Comparison of ENCODE assay signal across 20 cellular contexts in the genomic region with DNA sequence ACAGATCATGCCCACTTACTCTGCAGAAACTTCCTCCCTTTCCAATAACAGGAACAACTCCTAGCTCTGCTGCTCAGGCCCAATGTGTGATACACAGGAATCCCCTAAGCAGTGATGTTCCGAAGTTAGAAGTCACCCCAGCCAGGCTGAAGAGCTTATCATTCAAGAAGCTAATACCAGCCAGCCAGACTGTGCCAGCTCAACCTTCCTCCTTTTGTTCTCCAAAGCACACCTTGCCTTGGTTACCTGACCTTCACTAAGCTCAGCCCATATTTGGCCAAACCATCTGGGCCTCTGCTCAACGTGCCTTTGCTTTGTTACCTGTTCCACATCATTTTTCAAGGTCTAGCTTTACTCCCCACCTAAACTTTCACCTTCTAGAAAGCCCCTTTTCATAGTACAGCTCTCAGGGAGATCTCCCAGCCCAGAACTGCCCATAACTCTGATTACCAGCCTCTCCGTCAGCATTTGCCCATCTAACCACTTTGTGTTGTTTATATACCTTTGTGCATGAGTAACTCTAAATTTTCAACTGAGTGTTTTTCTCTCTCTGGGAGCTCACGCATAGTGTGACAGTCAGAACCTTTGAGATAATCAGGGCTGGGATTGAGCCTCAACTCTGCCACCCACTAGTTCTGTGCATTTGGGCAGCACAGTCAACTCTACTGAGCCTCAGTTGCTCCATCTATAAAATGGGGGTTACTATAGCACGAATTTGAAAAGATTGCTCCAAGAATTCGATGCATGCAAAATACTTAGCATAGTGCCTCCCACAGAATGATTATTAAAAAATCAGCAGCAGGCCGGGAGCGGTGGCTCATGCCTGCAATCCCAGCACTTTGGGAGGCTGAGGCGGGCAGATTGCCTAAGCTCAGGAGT.
DNase-seq lines count a peak whose midpoint lies in the region; ATAC-seq and TF ChIP-seq lines count a peak whose summit lies in the region.
"Had no signal": no experiment of that assay in that cellular context is flagged by ENCODE, and none has a peak within 500 bp of the region (broad histone marks: within the 10 kb centered on the region; RNA-seq: fewer than 3 reads in every experiment).

No MANE protein-coding gene starts in this region.

- H3K4me1 ChIP-seq in ACC112 (ENCODE audit: control insufficient read depth, insufficient read depth, low read length, unreplicated experiment) (peaks cover 40% of the 10 kb centered on the region), parathyroid adenoma (peaks cover 22% of the 10 kb centered on the region)

- DNase-seq in M059J (ENCODE audit: low read depth) (peak; percentile 39), dermis blood vessel endothelial cell (peak; percentile 5), substantia nigra (lab: John Stamatoyannopoulos, UW) (no peak), NCI-H2107 (lab: John Stamatoyannopoulos, UW) (no peak), HCEC 1CT (no peak)
- DNase-seq: ACHN; activated CD4-positive, alpha-beta T cell treated with anti-CD3 and anti-CD28 coated beads, Interleukin-2, amount 10 ng/mL, durations not matched to agents 24 days and 14 days; activated naive CD4-positive, alpha-beta T cell treated with anti-CD3 and anti-CD28 coated beads, Interleukin-2, amount 10 ng/mL, durations not matched to agents 7 days and 5 days; MV-4-11; naive thymus-derived CD4-positive, alpha-beta T cell; NCI-H2081 treated with DMSO at 0.1 percent for 48 hours; NCI-H526 treated with DMSO at 0.1 percent for 48 hours; OCI-M1; SK-N-SH; stimulated activated naive CD8-positive, alpha-beta T cell treated with anti-CD3 and anti-CD28 coated beads, Interleukin-15, Interleukin-2, amounts not matched to agents 100 U/mL and 50 U/mL, for 24 hours had no signal

- no peak overlapping the region for H3K9ac ChIP-seq in parathyroid adenoma

- no peaks in the 10 kb centered on the region for H3K79me2 ChIP-seq in ACC112 (ENCODE audit: control insufficient read depth, insufficient read depth, low read length, unreplicated experiment)
- H3K79me2 ChIP-seq in parathyroid adenoma = peaks cover 2% of the 10 kb centered on the region

- H3K9me3 ChIP-seq in parathyroid adenoma (ENCODE audit: control insufficient read depth, low read length) = no peaks in the 10 kb centered on the region
- H3K9me3 ChIP-seq: SK-N-SH had no signal

- H3K4me2 ChIP-seq in parathyroid adenoma (ENCODE audit: low read length) = no peak overlapping the region

- H2AFZ ChIP-seq in ACC112 (ENCODE audit: low read length, unreplicated experiment) (no peak overlapping the region), parathyroid adenoma (peak overlapping the region; percentile 40)

- H3K27me3 ChIP-seq in ACC112 (ENCODE audit: insufficient read depth, low read length) (no peaks in the 10 kb centered on the region), parathyroid adenoma (ENCODE audit: control insufficient read depth, insufficient read depth, low read length) (no peaks in the 10 kb centered on the region)

- H3K4me3 ChIP-seq in ACC112 (ENCODE audit: low read depth, low read length) (no peak overlapping the region), parathyroid adenoma (ENCODE audit: low read depth, low read length) (no peak overlapping the region)
- H3K4me3 ChIP-seq: GM12878, lung had no signal

- H3K36me3 ChIP-seq in ACC112 (ENCODE audit: insufficient read depth, low read length) (no peaks in the 10 kb centered on the region), parathyroid adenoma (ENCODE audit: control insufficient read depth, insufficient read depth, low read length) (no peaks in the 10 kb centered on the region)

- no peak for ATAC-seq in HG03159 (IDR thresholded peaks at IDR 0.05; ENCODE audit: unreplicated experiment)
- ATAC-seq: GM12878; stimulated activated naive CD8-positive, alpha-beta T cell treated with anti-CD3 and anti-CD28 coated beads, Interleukin-15, Interleukin-2, amounts not matched to agents 100 U/mL and 50 U/mL, for 24 hours had no signal

- H3K27ac ChIP-seq in ACC112 (ENCODE audit: low read depth, low read length) (peak overlapping the region; percentile 95), parathyroid adenoma (no peak overlapping the region), substantia nigra (ENCODE audit: low read depth, low read length, poor library complexity, severe bottlenecking) (no peak overlapping the region)

- TF ChIP-seq CTCF in parathyroid adenoma (IDR thresholded peaks at IDR 0.05) = no peak

Comparison
In these comparisons a context has a peak if more than half of its experiments do, and no peak if none do; other contexts are left out.
1. DNase-seq: peak in M059J (single experiment) and dermis blood vessel endothelial cell (single experiment); none in substantia nigra (0 of 49), NCI-H2107 (single experiment) and HCEC 1CT (single experiment).